15 cellular contexts compared by ENCODE assay signal in the genomic region with DNA sequence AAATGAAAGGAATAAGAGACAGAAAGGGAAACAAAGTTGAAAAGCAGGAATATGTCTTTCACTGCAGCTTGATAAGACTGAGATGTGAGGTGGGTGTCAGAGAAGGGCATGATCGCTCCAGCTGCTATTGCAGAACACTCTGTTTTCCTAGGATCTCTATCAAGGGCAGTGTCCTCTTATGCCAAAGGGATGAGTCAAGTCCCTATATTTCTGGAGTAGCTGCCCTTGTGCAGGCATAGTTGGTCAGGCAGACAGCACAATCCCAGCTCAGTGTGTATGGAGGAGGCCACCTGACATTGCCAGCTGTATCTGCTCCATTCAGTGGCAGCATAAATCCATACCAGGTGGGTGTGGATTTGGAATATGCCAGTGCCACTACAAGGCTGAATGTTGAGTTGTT.
DNase-seq lines count a peak whose midpoint lies in the region; ATAC-seq and TF ChIP-seq lines count a peak whose summit lies in the region.
"Had no signal": no experiment of that assay in that cellular context is flagged by ENCODE, and none has a peak within 500 bp of the region (broad histone marks: within the 10 kb centered on the region; RNA-seq: fewer than 3 reads in every experiment).

No MANE protein-coding gene starts in this region.

- H3K27ac ChIP-seq in WERI-Rb-1: no peak overlapping the region
- H3K27ac ChIP-seq: 22Rv1, upper lobe of left lung had no signal

- CTCF ChIA-PET in activated CD8-positive, alpha-beta T cell treated with anti-CD3 and anti-CD28 coated beads for 36 hours (lab: Charles Lee): no interaction called here
- CTCF ChIA-PET in HEK293T (lab: Yijun Ruan, JAX): interaction anchor here (1.5 kb wide), 1 partner anchor 15 kb away, joined by 6 read pairs; no protein-coding TSS in a partner anchor

- peak overlapping the region; percentile 95 for H3K27ac Mint-ChIP-seq in T-helper 1 cell treated with Interleukin-12 subunit alpha and Interleukin-12 subunit beta and Interleukin-4 antibody, amounts not matched to agents 30 μg/mL and 1 μg/mL, for 36 hours
- peak overlapping the region; percentile 92 for H3K27ac Mint-ChIP-seq in activated CD8-positive, alpha-beta T cell treated with anti-CD3 and anti-CD28 coated beads for 36 hours
- peak overlapping the region; percentile 80 to 89 for H3K27ac Mint-ChIP-seq in natural killer cell

- H3K27me3 ChIP-seq in WERI-Rb-1 (ENCODE audit: insufficient read depth, low read depth, severe bottlenecking): no peaks in the 10 kb centered on the region
- H3K27me3 ChIP-seq: upper lobe of left lung had no signal

- POLR2A ChIA-PET in activated CD8-positive, alpha-beta T cell treated with anti-CD3 and anti-CD28 coated beads for 36 hours (lab: Charles Lee): interaction anchor here (0.6 to 29.5 kb wide), 4 partner anchors 9 to 47 kb away, joined by 3 to 684 read pairs (median 8); no protein-coding TSS in a partner anchor
- POLR2A ChIA-PET in HEK293T (lab: Yijun Ruan, JAX): no interaction called here

- no peak for ATAC-seq in activated CD8-positive, alpha-beta T cell treated with anti-CD3 and anti-CD28 coated beads for 36 hours
- no peak for ATAC-seq in natural killer cell
- ATAC-seq in HG02623 (IDR thresholded peaks at IDR 0.05; ENCODE audit: unreplicated experiment): no peak

- peak overlapping the region; percentile 65 for H3K4me3 ChIP-seq in GM12865 (ENCODE audit: low read depth, low read length)
- no peak overlapping the region for H3K4me3 ChIP-seq in WERI-Rb-1 (ENCODE audit: low read depth, low read length)
- H3K4me3 ChIP-seq: prostate gland, upper lobe of left lung had no signal

- peaks cover 30% of the 10 kb centered on the region for H3K4me1 Mint-ChIP-seq in T-helper 1 cell treated with Interleukin-12 subunit alpha and Interleukin-12 subunit beta and Interleukin-4 antibody, amounts not matched to agents 30 μg/mL and 1 μg/mL, for 36 hours (ENCODE audit: low read depth)
- H3K4me1 Mint-ChIP-seq in activated CD8-positive, alpha-beta T cell treated with anti-CD3 and anti-CD28 coated beads for 36 hours (ENCODE audit: low read depth): peaks cover 3% of the 10 kb centered on the region
- H3K4me1 Mint-ChIP-seq in natural killer cell: peaks cover 97 to 98% of the 10 kb centered on the region in 2 donors

- no peaks in the 10 kb centered on the region for H3K36me3 ChIP-seq in WERI-Rb-1
- H3K36me3 ChIP-seq: prostate gland, upper lobe of left lung had no signal

- peak overlapping the region; percentile 89 for H3K4me3 Mint-ChIP-seq in T-helper 1 cell treated with Interleukin-12 subunit alpha and Interleukin-12 subunit beta and Interleukin-4 antibody, amounts not matched to agents 30 μg/mL and 1 μg/mL, for 36 hours
- H3K4me3 Mint-ChIP-seq in activated CD8-positive, alpha-beta T cell treated with anti-CD3 and anti-CD28 coated beads for 36 hours: peak overlapping the region; percentile 82
- no peak overlapping the region for H3K4me3 Mint-ChIP-seq in natural killer cell

- no peak for TF ChIP-seq CTCF in GM12865 (IDR thresholded peaks at IDR 0.05; ENCODE audit: insufficient read depth, low read depth, low read length, missing control alignments)
- no peak for TF ChIP-seq CTCF in activated CD8-positive, alpha-beta T cell treated with anti-CD3 and anti-CD28 coated beads for 36 hours (IDR thresholded peaks at IDR 0.05)
- TF ChIP-seq CTCF in natural killer cell (IDR thresholded peaks at IDR 0.05): no peak
- no peak for TF ChIP-seq CTCF in WERI-Rb-1 (IDR thresholded peaks at IDR 0.05; ENCODE audit: low read depth, low read length)

- H3K27me3 Mint-ChIP-seq in T-helper 1 cell treated with Interleukin-12 subunit alpha and Interleukin-12 subunit beta and Interleukin-4 antibody, amounts not matched to agents 30 μg/mL and 1 μg/mL, for 36 hours (ENCODE audit: low read depth): no peaks in the 10 kb centered on the region
- no peaks in the 10 kb centered on the region for H3K27me3 Mint-ChIP-seq in activated CD8-positive, alpha-beta T cell treated with anti-CD3 and anti-CD28 coated beads for 36 hours
- H3K27me3 Mint-ChIP-seq in natural killer cell (ENCODE audit: low read depth in 2 of 2): no peaks in the 10 kb centered on the region

- no peaks in the 10 kb centered on the region for H3K9me3 Mint-ChIP-seq in T-helper 1 cell treated with Interleukin-12 subunit alpha and Interleukin-12 subunit beta and Interleukin-4 antibody, amounts not matched to agents 30 μg/mL and 1 μg/mL, for 36 hours
- no peaks in the 10 kb centered on the region for H3K9me3 Mint-ChIP-seq in activated CD8-positive, alpha-beta T cell treated with anti-CD3 and anti-CD28 coated beads for 36 hours
- no peaks in the 10 kb centered on the region for H3K9me3 Mint-ChIP-seq in natural killer cell

- DNase-seq in T-helper 1 cell (no peak), GM12865 (ENCODE audit: low read depth) (no peak), natural killer cell (no peak), WERI-Rb-1 (no peak), HEK293T (ENCODE audit: extremely low spot score) (no peak)
- no peak for DNase-seq in activated CD8-positive, alpha-beta T cell treated with anti-CD3 and anti-CD28 coated beads for 36 hours
- DNase-seq: hippocampal formation; IMR-90; NCI-H1092; NK-92 treated with Interleukin-12 subunit alpha and Interleukin-12 subunit beta, amount 100 ng/mL, for 24 hours; upper lobe of left lung had no signal

- intact Hi-C loops in activated CD8-positive, alpha-beta T cell treated with anti-CD3 and anti-CD28 coated beads for 36 hours (cut with micrococcal nuclease): no loop called here
- intact Hi-C loops in natural killer cell (cut with micrococcal nuclease): loop anchor here (5.0 kb wide), 1 partner anchor 35 kb away; no protein-coding TSS in a partner anchor

- no peaks in the 10 kb centered on the region for H3K9me3 ChIP-seq in WERI-Rb-1 (ENCODE audit: severe bottlenecking)
- H3K9me3 ChIP-seq: prostate gland, upper lobe of left lung had no signal

- peaks cover 54% of the 10 kb centered on the region for H3K36me3 Mint-ChIP-seq in T-helper 1 cell treated with Interleukin-12 subunit alpha and Interleukin-12 subunit beta and Interleukin-4 antibody, amounts not matched to agents 30 μg/mL and 1 μg/mL, for 36 hours (ENCODE audit: low read depth)
- H3K36me3 Mint-ChIP-seq in activated CD8-positive, alpha-beta T cell treated with anti-CD3 and anti-CD28 coated beads for 36 hours (ENCODE audit: low read depth): peaks cover 65% of the 10 kb centered on the region
- H3K36me3 Mint-ChIP-seq in natural killer cell: no peaks in the 10 kb centered on the region

TF ChIP-seq in HEK293T, 16 proteins besides CTCF, POLR2A, EP300 and RAD21:
- no peak for TF ChIP-seq ZNF384 (IDR thresholded peaks at IDR 0.05)
- TF ChIP-seq NFRKB (IDR thresholded peaks at IDR 0.05): no peak
- TF ChIP-seq TARDBP (IDR thresholded peaks at IDR 0.05): no peak
- no peak for TF ChIP-seq PKNOX1 (IDR thresholded peaks at IDR 0.05)
- no peak for TF ChIP-seq HDGF (IDR thresholded peaks at IDR 0.05; ENCODE audit: borderline replicate concordance)
- no peak for TF ChIP-seq BHLHE40 (IDR thresholded peaks at IDR 0.05; ENCODE audit: borderline replicate concordance)
- TF ChIP-seq SUZ12 (IDR thresholded peaks at IDR 0.05): no peak
